Comparison of ENCODE assay signal across 8 cellular contexts in genomic region chr19:6752257-6753177, GRCh38. TPM values are rescaled to one million over a fixed set of nuclear protein-coding genes. Genes with fewer than 3 reads are reported as not detected.
DNase-seq lines count a peak whose midpoint lies in the region; FAIRE-seq and TF ChIP-seq lines count a peak whose summit lies in the region.

No MANE protein-coding gene starts in this region.

- H3K79me2 ChIP-seq in H9 (ENCODE audit: insufficient read depth, low read length): no peaks in the 10 kb centered on the region

- TF ChIP-seq CTCF in H9 (conservative IDR thresholded peaks at IDR 0.05): no peak

- H4K8ac ChIP-seq in H9 (replicated peaks; ENCODE audit: insufficient read length, low read depth, low read length): no peak overlapping the region

- H3K23me2 ChIP-seq in H9 (ENCODE audit: insufficient read length, low read depth, low read length, poor library complexity, severe bottlenecking): peaks cover 4% of the 10 kb centered on the region

- H2BK120ac ChIP-seq in H9 (ENCODE audit: low read depth, low read length, poor library complexity, severe bottlenecking): no peak overlapping the region

- peak overlapping the region; percentile 89 to 97 (median 96) for H3K27ac Mint-ChIP-seq in H9
- peak overlapping the region; percentile 42 for H3K27ac Mint-ChIP-seq in activated T-helper 2 cell treated with anti-CD3 and anti-CD28 coated beads, Interferon-gamma antibody, Interleukin-2, Interleukin-4, amounts not matched to agents 10 μg/mL and 5 μg/mL and 100 μg/mL, durations not matched to agents 14 hours and 24 hours and 36 hours

- no peak overlapping the region for H4K91ac ChIP-seq in H9 (ENCODE audit: insufficient read length, low read depth, low read length)

- intact Hi-C loops in activated T-helper 2 cell treated with anti-CD3 and anti-CD28 coated beads, Interferon-gamma antibody, Interleukin-2, Interleukin-4, amounts not matched to agents 10 μg/mL and 5 μg/mL and 100 μg/mL, durations not matched to agents 14 hours and 24 hours and 36 hours (cut with micrococcal nuclease): loop anchor here (1.0 to 5.0 kb wide), 3 partner anchors 14 to 235 kb away; no protein-coding TSS in a partner anchor

- no peak overlapping the region for H4K5ac ChIP-seq in H9 (ENCODE audit: insufficient read length, low read depth, low read length)

- H3K4me1 Mint-ChIP-seq in H9: peaks cover 5% of the 10 kb centered on the region in 2 experiments; a peak in 2 of 4 replicates
- H3K4me1 Mint-ChIP-seq in activated T-helper 2 cell treated with anti-CD3 and anti-CD28 coated beads, Interferon-gamma antibody, Interleukin-2, Interleukin-4, amounts not matched to agents 10 μg/mL and 5 μg/mL and 100 μg/mL, durations not matched to agents 14 hours and 24 hours and 36 hours (ENCODE audit: low read depth): peaks cover 3% of the 10 kb centered on the region

- DNase-seq in H9 (peak; percentile 95), globus pallidus (ENCODE audit: low spot score) (no peak), SW 1271 (lab: John Stamatoyannopoulos, UW) (no peak), AG20443 (ENCODE audit: low spot score) (no peak), RCC 7860 (ENCODE audit: low spot score) (no peak)
- no peak for DNase-seq in activated T-helper 2 cell treated with anti-CD3 and anti-CD28 coated beads, Interferon-gamma antibody, Interleukin-2, Interleukin-4, amounts not matched to agents 10 μg/mL and 5 μg/mL and 100 μg/mL, durations not matched to agents 14 hours and 24 hours and 36 hours (ENCODE audit: low spot score)

- H3K36me3 Mint-ChIP-seq in H9 (ENCODE audit: insufficient read depth in 1 of 3, low read depth in 3 of 3): peaks cover 21 to 55% (median 50%) of the 10 kb centered on the region in 3 experiments
- H3K36me3 Mint-ChIP-seq in activated T-helper 2 cell treated with anti-CD3 and anti-CD28 coated beads, Interferon-gamma antibody, Interleukin-2, Interleukin-4, amounts not matched to agents 10 μg/mL and 5 μg/mL and 100 μg/mL, durations not matched to agents 14 hours and 24 hours and 36 hours (ENCODE audit: low read depth): peaks cover 59% of the 10 kb centered on the region

- peak overlapping the region; percentile 14 for H3K27ac ChIP-seq in H9 (ENCODE audit: insufficient read length, low read depth, low read length)
- peak overlapping the region; percentile 56 for H3K27ac ChIP-seq in skeletal muscle tissue (ENCODE audit: low read depth, low read length)

- H3K79me1 ChIP-seq in H9 (ENCODE audit: insufficient read depth, low read depth, low read length, poor library complexity, severe bottlenecking): no peaks in the 10 kb centered on the region

- H2AK5ac ChIP-seq in H9 (ENCODE audit: insufficient read length, low read length): no peak overlapping the region

- no peak overlapping the region for H3T11ph ChIP-seq in H9 (ENCODE audit: low read length)

- H3K9ac ChIP-seq in H9 (ENCODE audit: extremely low read depth, insufficient read length, low read length) (peak overlapping the region; percentile 20), skeletal muscle tissue (ENCODE audit: low read depth in 1 of 3, low read length in 3 of 3) (peak overlapping the region in 2 of 3 donors; percentile 33 to 75)

- no CpG with 5 or more reads among the region's 50 CpGs for WGBS in H9 (ENCODE audit: extremely low coverage, insufficient read length, low lambda C conversion rate)

- no peak overlapping the region for H3K4ac ChIP-seq in H9 (ENCODE audit: low read depth, low read length)

- H3K9me3 Mint-ChIP-seq in H9: no peaks in the 10 kb centered on the region
- H3K9me3 Mint-ChIP-seq in activated T-helper 2 cell treated with anti-CD3 and anti-CD28 coated beads, Interferon-gamma antibody, Interleukin-2, Interleukin-4, amounts not matched to agents 10 μg/mL and 5 μg/mL and 100 μg/mL, durations not matched to agents 14 hours and 24 hours and 36 hours: no peaks in the 10 kb centered on the region

- no peak overlapping the region for H2BK12ac ChIP-seq in H9 (ENCODE audit: insufficient read length, low read depth, low read length)

- peak overlapping the region; percentile 68 to 86 for H3K4me3 Mint-ChIP-seq in H9
- H3K4me3 Mint-ChIP-seq in activated T-helper 2 cell treated with anti-CD3 and anti-CD28 coated beads, Interferon-gamma antibody, Interleukin-2, Interleukin-4, amounts not matched to agents 10 μg/mL and 5 μg/mL and 100 μg/mL, durations not matched to agents 14 hours and 24 hours and 36 hours (ENCODE audit: low read depth): peak overlapping the region; percentile 70

- no peak overlapping the region for H2AFZ ChIP-seq in H9 (ENCODE audit: low read length)

- H2BK20ac ChIP-seq in H9 (ENCODE audit: low read depth, low read length, poor library complexity, severe bottlenecking): no peak overlapping the region

- no peak for FAIRE-seq in RCC 7860 (lab: Jason Lieb, UNC)

- no peak overlapping the region for H2BK5ac ChIP-seq in H9 (ENCODE audit: insufficient read length, low read length)

- peak overlapping the region; percentile 12 for H3K18ac ChIP-seq in H9 (ENCODE audit: insufficient read length, low read depth, low read length)

- no peaks in the 10 kb centered on the region; the same call in 1 of the 2 replicates for H3K27me3 ChIP-seq in H9 (ENCODE audit: insufficient read depth, low read length)
- no peaks in the 10 kb centered on the region for H3K27me3 ChIP-seq in skeletal muscle tissue (ENCODE audit: control insufficient read depth in 3 of 3, insufficient read depth in 3 of 3, low read length in 3 of 3)

- H4K20me1 ChIP-seq in H9 (ENCODE audit: control insufficient read depth, insufficient read depth, insufficient read length): no peaks in the 10 kb centered on the region

- H3K4me1 ChIP-seq in H9 (ENCODE audit: insufficient read depth, low read length) (no peaks in the 10 kb centered on the region; the same call in 1 of the 2 replicates), skeletal muscle tissue (ENCODE audit: control insufficient read depth in 3 of 3, insufficient read depth in 3 of 3, low read length in 3 of 3) (peaks cover 12 to 24% (median 13%) of the 10 kb centered on the region in 3 donors)

- H3K14ac ChIP-seq in H9 (ENCODE audit: insufficient read depth, low read length): peak overlapping the region; percentile 66; the same call in 1 of the 2 replicates

- H3K56ac ChIP-seq in H9 (ENCODE audit: insufficient read length, low read depth, low read length): no peak overlapping the region

- no peaks in the 10 kb centered on the region for H3K27me3 Mint-ChIP-seq in H9 (ENCODE audit: low read depth)
- H3K27me3 Mint-ChIP-seq in activated T-helper 2 cell treated with anti-CD3 and anti-CD28 coated beads, Interferon-gamma antibody, Interleukin-2, Interleukin-4, amounts not matched to agents 10 μg/mL and 5 μg/mL and 100 μg/mL, durations not matched to agents 14 hours and 24 hours and 36 hours (ENCODE audit: low read depth): no peaks in the 10 kb centered on the region

- H2BK15ac ChIP-seq in H9 (ENCODE audit: low read depth, low read length): no peak overlapping the region

- peaks cover 34 to 47% (median 42%) of the 10 kb centered on the region in 3 donors for H3K36me3 ChIP-seq in skeletal muscle tissue (ENCODE audit: control insufficient read depth in 3 of 3, insufficient read depth in 3 of 3, low read length in 3 of 3)

- no peaks in the 10 kb centered on the region for H3K9me3 ChIP-seq in H9 (ENCODE audit: control insufficient read depth, low read depth, low read length)
- no peaks in the 10 kb centered on the region for H3K9me3 ChIP-seq in iPS-18c (ENCODE audit: control insufficient read depth, insufficient read depth, low read length)
- no peaks in the 10 kb centered on the region for H3K9me3 ChIP-seq in skeletal muscle tissue (ENCODE audit: control insufficient read depth in 3 of 3, low read length in 3 of 3)

- peak overlapping the region; percentile 57 for H3K4me2 ChIP-seq in H9 (ENCODE audit: insufficient read depth, insufficient read length, low read length)

- H3K23ac ChIP-seq in H9 (ENCODE audit: insufficient read length, low read depth, low read length): no peak overlapping the region

- peak overlapping the region; percentile 62 for H3K4me3 ChIP-seq in iPS-18c (ENCODE audit: insufficient read depth, low read depth, low read length)
- H3K4me3 ChIP-seq in skeletal muscle tissue (ENCODE audit: low read length in 3 of 3): peak overlapping the region; percentile 56 to 69 (median 65)

RNA-seq across cellular contexts. Expression of gene TRIP10, which starts 13.0 kb away (rescaled TPM):
- total RNA-seq in H9 (2021) (54.1 and 56.4 TPM in 2 replicates), skeletal muscle tissue (32.9 TPM)
- 55.2 and 64.7 TPM in 2 replicates for total RNA-seq in activated T-helper 2 cell treated with anti-CD3 and anti-CD28 coated beads, Interferon-gamma antibody, Interleukin-2, Interleukin-4, amounts not matched to agents 10 μg/mL and 5 μg/mL and 100 μg/mL, durations not matched to agents 14 hours and 24 hours and 36 hours

RNA-seq across cellular contexts. Expression of gene SH2D3A, which starts 14.7 kb away (rescaled TPM):
- total RNA-seq in H9 (2021) (17.9 and 22.0 TPM in 2 replicates), skeletal muscle tissue (not detected)
- 7.7 and 8.7 TPM in 2 replicates for total RNA-seq in activated T-helper 2 cell treated with anti-CD3 and anti-CD28 coated beads, Interferon-gamma antibody, Interleukin-2, Interleukin-4, amounts not matched to agents 10 μg/mL and 5 μg/mL and 100 μg/mL, durations not matched to agents 14 hours and 24 hours and 36 hours

RNA-seq across cellular contexts. Expression of gene GPR108, which starts 15.1 kb away (rescaled TPM):
- total RNA-seq in H9 (2021) (38.2 and 39.3 TPM in 2 replicates), skeletal muscle tissue (14.6 TPM)
- 90.4 and 95.4 TPM in 2 replicates for total RNA-seq in activated T-helper 2 cell treated with anti-CD3 and anti-CD28 coated beads, Interferon-gamma antibody, Interleukin-2, Interleukin-4, amounts not matched to agents 10 μg/mL and 5 μg/mL and 100 μg/mL, durations not matched to agents 14 hours and 24 hours and 36 hours

RNA-seq across cellular contexts. Expression of gene VAV1, which starts 20.0 kb away (rescaled TPM):
- 0.61 and 0.90 TPM in 2 replicates for total RNA-seq in H9 (2021)
- total RNA-seq in activated T-helper 2 cell treated with anti-CD3 and anti-CD28 coated beads, Interferon-gamma antibody, Interleukin-2, Interleukin-4, amounts not matched to agents 10 μg/mL and 5 μg/mL and 100 μg/mL, durations not matched to agents 14 hours and 24 hours and 36 hours: 68.9 and 69.7 TPM in 2 replicates
- total RNA-seq in skeletal muscle tissue: 4.7 TPM

RNA-seq across cellular contexts. Expression of gene C3, which starts 32.1 kb away (rescaled TPM):
- total RNA-seq in H9 (2021): 4.9 and 5.9 TPM in 2 replicates
- total RNA-seq in activated T-helper 2 cell treated with anti-CD3 and anti-CD28 coated beads, Interferon-gamma antibody, Interleukin-2, Interleukin-4, amounts not matched to agents 10 μg/mL and 5 μg/mL and 100 μg/mL, durations not matched to agents 14 hours and 24 hours and 36 hours: 4.4 and 6.3 TPM in 2 replicates
- total RNA-seq in skeletal muscle tissue: 71.5 TPM
